1 cellular context compared by ENCODE assay signal in genomic region chr19:45643927-45644771, GRCh38.
TF ChIP-seq lines count a peak whose summit lies in the region.

No MANE protein-coding gene starts in this region.

TF ChIP-seq in HepG2, 621 proteins besides CTCF, POLR2A, EP300 and RAD21:
- TF ChIP-seq GMEB1 (CRISPR knock-in tag; IDR thresholded peaks at IDR 0.05; ENCODE audit: borderline replicate concordance) (0 out of 2 replicates have a peak, but pooled peaks have one; percentile 4), ZNF691 (CRISPR knock-in tag; IDR thresholded peaks at IDR 0.05; ENCODE audit: borderline replicate concordance, low read depth) (no peak), KDM3A (CRISPR knock-in tag; IDR thresholded peaks at IDR 0.05; ENCODE audit: low read depth) (0 out of 2 replicates have a peak, but pooled peaks have one; percentile 5), HDAC1 (CRISPR knock-in tag; IDR thresholded peaks at IDR 0.05) (0 out of 2 replicates have a peak, but pooled peaks have one; percentile 7), HNRNPUL1 (IDR thresholded peaks at IDR 0.05; ENCODE audit: low read depth, low read length) (no peak)
